ENCODE assay signal across 8 cellular contexts in the genomic region with DNA sequence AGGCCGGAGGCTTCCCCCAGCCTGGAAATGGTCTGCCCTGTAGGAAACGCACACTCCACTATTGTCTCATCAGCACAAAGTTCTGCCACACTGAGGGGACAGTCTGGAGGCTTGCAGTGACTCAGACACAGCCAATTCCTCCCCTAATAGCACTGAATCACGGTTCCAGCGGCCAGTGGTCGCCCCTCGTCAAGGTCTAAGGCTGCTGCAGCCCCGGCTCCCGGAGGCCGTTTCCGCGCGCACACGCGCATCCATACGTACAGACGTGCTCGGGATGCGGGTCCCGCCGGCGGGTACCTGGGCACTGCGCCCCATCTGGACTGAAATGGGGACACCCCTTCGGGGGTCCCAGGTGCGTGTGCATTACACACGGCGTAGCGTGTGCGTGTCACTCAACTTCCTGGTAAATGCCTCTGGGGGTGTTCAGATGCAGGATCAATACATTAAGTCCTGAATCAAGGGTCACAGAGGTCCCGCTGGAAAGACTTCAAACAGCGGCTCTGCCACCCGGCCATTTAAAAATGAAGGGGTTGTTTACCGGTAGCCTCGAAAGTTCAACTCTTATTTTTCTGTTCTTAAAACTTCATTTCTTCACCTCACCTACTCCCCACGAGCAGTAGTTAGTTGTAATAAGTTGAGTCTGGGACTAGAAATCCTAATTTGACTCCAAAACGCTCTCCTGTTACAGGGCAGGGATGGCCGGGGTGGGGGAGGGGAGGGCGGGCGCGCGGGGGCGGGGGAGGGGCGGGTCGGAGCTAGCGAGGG. TPM values are rescaled to one million over a fixed set of nuclear protein-coding genes. Genes with fewer than 3 reads are reported as not detected.
A peak's percentile ranks its signal among the peaks of the same experiment; 100 is the strongest.
DNase-seq lines count a peak whose midpoint lies in the region; ATAC-seq and TF ChIP-seq lines count a peak whose summit lies in the region.

No MANE protein-coding gene starts in this region.

- H3K4me3 ChIP-seq in RWPE2 (ENCODE audit: severe bottlenecking) (peak overlapping the region; percentile 76), lower lobe of right lung (peak overlapping the region; percentile 74)

- H3K36me3 ChIP-seq in RWPE2 (ENCODE audit: low read depth) (no peaks in the 10 kb centered on the region), lower lobe of right lung (no peaks in the 10 kb centered on the region)

- no peaks in the 10 kb centered on the region for H3K4me1 ChIP-seq in RWPE2 (ENCODE audit: insufficient read depth, poor library complexity, severe bottlenecking)
- H3K4me1 ChIP-seq in lower lobe of right lung: peaks cover 9% of the 10 kb centered on the region

- TF ChIP-seq CTCF in RWPE2 (IDR thresholded peaks at IDR 0.05; ENCODE audit: poor library complexity, severe bottlenecking) (no peak), lower lobe of right lung (IDR thresholded peaks at IDR 0.05) (no peak)

- peak; percentile 33 for DNase-seq in GM03348 (ENCODE audit: low spot score)
- no peak for DNase-seq in RWPE2 (ENCODE audit: low spot score)
- peak; percentile 52 for DNase-seq in dermis blood vessel endothelial cell
- DNase-seq in lower lobe of right lung: no peak
- DNase-seq in substantia nigra (lab: John Stamatoyannopoulos, UW): peak in 7 of 49 donors; percentile 21 to 53 (median 24)

- ATAC-seq in HG02938 (IDR thresholded peaks at IDR 0.05; ENCODE audit: unreplicated experiment) (peak; percentile 11), RWPE2 (ENCODE audit: low read depth) (no peak; the same call in 2 of the 3 replicates), lower lobe of right lung (peak in 1 of 2 donors; percentile 14), HG03108 (IDR thresholded peaks at IDR 0.05; ENCODE audit: unreplicated experiment) (no peak), GM21723 (IDR thresholded peaks at IDR 0.05; ENCODE audit: unreplicated experiment) (no peak)

- intact Hi-C loops in lower lobe of right lung (cut with DNase I): no loop called here

- H3K27ac ChIP-seq in RWPE2 (ENCODE audit: poor library complexity, severe bottlenecking): no peak overlapping the region
- peak overlapping the region; percentile 84 for H3K27ac ChIP-seq in lower lobe of right lung
- peak overlapping the region; percentile 45 for H3K27ac ChIP-seq in substantia nigra (ENCODE audit: low read depth, low read length, poor library complexity, severe bottlenecking)

- no peaks in the 10 kb centered on the region for H3K9me3 ChIP-seq in RWPE2 (ENCODE audit: severe bottlenecking)
- H3K9me3 ChIP-seq in lower lobe of right lung: no peaks in the 10 kb centered on the region

- H3K27me3 ChIP-seq in RWPE2 (ENCODE audit: insufficient read depth, poor library complexity, severe bottlenecking) (no peaks in the 10 kb centered on the region), lower lobe of right lung (ENCODE audit: low read depth) (no peaks in the 10 kb centered on the region)

RNA-seq across cellular contexts. Expression of a gene that starts 0.6 kb away (rescaled TPM):
- total RNA-seq in dermis blood vessel endothelial cell (12.3 and 13.2 TPM in 2 replicates), lower lobe of right lung (28.8 TPM)

Comparison
In these comparisons a context has a peak if more than half of its experiments do, and no peak if none do; other contexts are left out.
1. DNase-seq: peak in GM03348 (single experiment) and dermis blood vessel endothelial cell (single experiment); none in RWPE2 (single experiment) and lower lobe of right lung (single experiment).